In the genomic region with DNA sequence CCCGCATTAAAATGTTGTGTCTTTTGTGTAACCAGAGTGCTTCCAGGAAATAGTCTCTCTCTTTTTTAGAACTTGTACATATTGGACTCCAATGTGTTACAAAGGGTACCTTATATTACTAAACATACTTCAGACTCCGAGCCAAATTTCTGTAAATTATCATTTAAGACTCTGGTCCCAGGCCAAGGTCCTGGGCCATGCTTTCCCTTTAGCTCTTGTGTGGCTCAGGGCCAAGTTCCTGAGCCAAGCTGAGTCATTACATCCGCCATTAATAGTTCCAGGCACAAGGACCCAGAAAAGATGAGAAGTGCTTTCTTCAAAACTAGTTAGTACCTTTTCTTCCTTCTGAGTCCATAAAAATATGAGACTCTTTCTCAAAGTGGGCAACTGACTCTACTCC, we compare ENCODE assay signal across 4 cellular contexts. TPM values are rescaled to one million over a fixed set of nuclear protein-coding genes. Genes with fewer than 3 reads are reported as not detected.
"Had no signal": no experiment of that assay in that cellular context is flagged by ENCODE, and none has a peak within 500 bp of the region (broad histone marks: within the 10 kb centered on the region; RNA-seq: fewer than 3 reads in every experiment).

No MANE protein-coding gene starts in this region.

RNA-seq across cellular contexts. Expression of a gene that starts 4.6 kb away (rescaled TPM):
- total RNA-seq: LHCN-M2, M059J, MCF 10A, NCI-H460 had no signal
